13 cellular contexts compared by ENCODE assay signal in the genomic region with DNA sequence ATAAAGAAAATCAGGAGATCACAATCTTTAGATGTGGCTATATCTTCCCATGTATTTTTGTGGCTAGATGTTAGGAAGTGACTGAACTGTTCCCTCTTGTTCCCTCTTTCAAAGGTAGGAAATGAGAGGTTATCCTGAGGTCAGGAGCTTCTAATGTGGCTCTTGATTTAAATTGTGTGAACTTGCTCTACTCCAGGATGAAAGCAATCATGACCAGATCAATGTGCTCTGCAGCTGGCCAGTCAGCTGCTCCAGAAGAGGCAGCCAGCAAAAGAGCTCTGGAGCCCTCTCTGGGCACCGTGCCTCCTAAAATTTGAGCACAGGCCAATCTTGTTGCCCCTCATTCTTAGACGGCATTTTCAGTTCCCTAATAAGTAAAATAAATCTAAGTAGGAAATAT. TPM values are rescaled to one million over a fixed set of nuclear protein-coding genes. Genes with fewer than 3 reads are reported as not detected.
DNase-seq lines count a peak whose midpoint lies in the region; ATAC-seq and TF ChIP-seq lines count a peak whose summit lies in the region.
"Had no signal": no experiment of that assay in that cellular context is flagged by ENCODE, and none has a peak within 500 bp of the region (broad histone marks: within the 10 kb centered on the region; RNA-seq: fewer than 3 reads in every experiment).

No MANE protein-coding gene starts in this region.

- peaks cover 12% of the 10 kb centered on the region for H3K36me3 Mint-ChIP-seq in neural progenitor cell

- intact Hi-C loops in left cardiac atrium (cut with DNase I) (no loop called here), posterior cingulate gyrus (cut with DNase I) (no loop called here)

- H3F3A ChIP-seq in neural progenitor cell (ENCODE audit: low read depth) = peaks cover 11% of the 10 kb centered on the region

- H3K27me3 Mint-ChIP-seq in neural progenitor cell (ENCODE audit: insufficient read depth, low read depth) = peaks cover 2% of the 10 kb centered on the region
- H3K27me3 Mint-ChIP-seq: activated CD4-positive, alpha-beta memory T cell treated with anti-CD3 and anti-CD28 coated beads, Interleukin-2, amount 10 ng/mL, durations not matched to agents 7 days and 5 days had no signal

- in situ Hi-C loops in SK-MEL-5 (cut with HindIII; ENCODE audit: low pct_unique_long_range_greater_than_20kb, low sequenced_read_pairs) (no loop called here), brain microvascular endothelial cell (cut with HindIII; ENCODE audit: low pct_ligation_motif_present, low sequenced_read_pairs) (no loop called here)

- no peak overlapping the region for H3K27ac Mint-ChIP-seq in neural progenitor cell
- H3K27ac Mint-ChIP-seq: activated CD4-positive, alpha-beta memory T cell treated with anti-CD3 and anti-CD28 coated beads, Interleukin-2, amount 10 ng/mL, durations not matched to agents 7 days and 5 days had no signal

- no peak overlapping the region for H3K4me3 Mint-ChIP-seq in neural progenitor cell
- H3K4me3 Mint-ChIP-seq: activated CD4-positive, alpha-beta memory T cell treated with anti-CD3 and anti-CD28 coated beads, Interleukin-2, amount 10 ng/mL, durations not matched to agents 7 days and 5 days had no signal

- no peak for TF ChIP-seq CTCF in brain microvascular endothelial cell (IDR thresholded peaks at IDR 0.05; ENCODE audit: low read depth, low read length, missing control alignments)
- TF ChIP-seq CTCF in neural progenitor cell (IDR thresholded peaks at IDR 0.05) = no peak

- no peak overlapping the region for H3K4me3 ChIP-seq in Jurkat, Clone E6-1 (ENCODE audit: low read length)
- H3K4me3 ChIP-seq in brain microvascular endothelial cell (ENCODE audit: low read depth, low read length) = no peak overlapping the region
- H3K4me3 ChIP-seq in neural progenitor cell = no peak overlapping the region
- H3K4me3 ChIP-seq: ascending aorta had no signal

- DNase-seq in Jurkat, Clone E6-1 (ENCODE audit: low read depth, low spot score) = peak; percentile 15
- DNase-seq in SK-MEL-5 (ENCODE audit: low read depth, low spot score) (peak; percentile 74), left cardiac atrium (no peak), posterior cingulate gyrus (peak in 7 of 10 donors; percentile 19 to 89 (median 55)), brain microvascular endothelial cell (no peak), NCI-H526 (lab: John Stamatoyannopoulos, UW) (no peak), neural progenitor cell (ENCODE audit: low spot score) (no peak)
- DNase-seq: activated CD4-positive, alpha-beta memory T cell treated with anti-CD3 and anti-CD28 coated beads, Interleukin-2, amount 10 ng/mL, durations not matched to agents 7 days and 5 days; KG1; stimulated activated naive CD4-positive, alpha-beta T cell had no signal

- H3K36me3 ChIP-seq in brain microvascular endothelial cell (replicated peaks) (no peaks in the 10 kb centered on the region), neural progenitor cell (no peaks in the 10 kb centered on the region)
- H3K36me3 ChIP-seq: ascending aorta had no signal

- peaks cover 21% of the 10 kb centered on the region for H4K20me1 ChIP-seq in neural progenitor cell (ENCODE audit: low read depth)

- H3K27ac ChIP-seq in brain microvascular endothelial cell = no peak overlapping the region
- no peak overlapping the region for H3K27ac ChIP-seq in neural progenitor cell
- H3K27ac ChIP-seq: ascending aorta, RWPE1 had no signal

- H3K79me2 ChIP-seq in neural progenitor cell (ENCODE audit: low read depth) = peaks cover 100% of the 10 kb centered on the region

- peaks cover 7% of the 10 kb centered on the region for H3K9me3 Mint-ChIP-seq in neural progenitor cell
- H3K9me3 Mint-ChIP-seq: activated CD4-positive, alpha-beta memory T cell treated with anti-CD3 and anti-CD28 coated beads, Interleukin-2, amount 10 ng/mL, durations not matched to agents 7 days and 5 days had no signal

- H3K4me1 ChIP-seq in neural progenitor cell = peaks cover 41% of the 10 kb centered on the region

- no peak overlapping the region for H2AFZ ChIP-seq in neural progenitor cell (replicated peaks)

- H3K4me1 Mint-ChIP-seq in neural progenitor cell = peaks cover 36% of the 10 kb centered on the region

- no peak overlapping the region for H3K4me2 ChIP-seq in neural progenitor cell

- H3K27me3 ChIP-seq in brain microvascular endothelial cell (replicated peaks) (no peaks in the 10 kb centered on the region), neural progenitor cell (no peaks in the 10 kb centered on the region)
- H3K27me3 ChIP-seq: ascending aorta had no signal

- ATAC-seq in left cardiac atrium (peak; percentile 67 to 71), GM21515 (IDR thresholded peaks at IDR 0.05; ENCODE audit: unreplicated experiment) (no peak)

- H3K9ac ChIP-seq in neural progenitor cell = no peak overlapping the region

- no peaks in the 10 kb centered on the region for H3K9me3 ChIP-seq in neural progenitor cell (ENCODE audit: low read depth)
- H3K9me3 ChIP-seq: ascending aorta had no signal

RNA-seq across cellular contexts. Expression of gene CDK17, which starts 32.0 kb away (rescaled TPM):
- 14.6 TPM for polyA plus RNA-seq in Jurkat, Clone E6-1 (2012; ENCODE audit: insufficient read depth, insufficient read length)
- total RNA-seq in SK-MEL-5 (2014; rRNA removed; shearing (Covaris generic)) = 47.0 and 47.4 TPM in 2 replicates
- polyA plus RNA-seq in SK-MEL-5 (2015; cell fraction: cytosol; rRNA removed) = 21.0 and 27.8 TPM in 2 replicates
- 30.3 and 32.2 TPM in 2 replicates for polyA plus RNA-seq in SK-MEL-5 (2015; cell fraction: nucleus; rRNA removed)
- total RNA-seq in left cardiac atrium (10 to 100 TPM; 17.0 to 35.6 TPM), neural progenitor cell (ENCODE audit: low replicate concordance) (57.0 and 61.2 TPM in 2 replicates)

Comparison
In these comparisons a context has a peak if more than half of its experiments do, and no peak if none do; other contexts are left out.
1. DNase-seq: peak in Jurkat, Clone E6-1 (single experiment), SK-MEL-5 (single experiment) and posterior cingulate gyrus (7 of 10); none in left cardiac atrium (single experiment), brain microvascular endothelial cell (single experiment), NCI-H526 (0 of 2) and neural progenitor cell (single experiment).